13 cellular contexts compared by ENCODE assay signal in the genomic region with DNA sequence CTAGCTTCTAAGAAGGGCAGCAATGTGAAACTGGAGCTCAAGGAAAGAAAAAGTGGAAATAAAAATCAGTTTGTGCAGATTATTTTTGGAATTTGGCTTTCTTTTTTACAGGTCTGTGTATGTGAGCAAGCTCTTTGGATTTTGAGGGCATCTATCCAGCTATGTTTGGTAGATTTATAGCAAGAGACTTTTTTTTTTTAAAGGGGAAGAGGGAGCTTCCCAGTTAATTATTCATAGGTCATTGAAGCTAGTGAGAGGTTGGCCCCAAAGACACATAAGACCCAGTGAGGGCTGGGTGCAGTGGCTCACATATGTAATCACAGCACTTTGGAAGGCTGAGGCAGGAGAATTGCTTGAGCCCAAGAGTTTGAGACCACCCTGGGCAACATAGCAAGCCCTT. TPM values are rescaled to one million over a fixed set of nuclear protein-coding genes. Genes with fewer than 3 reads are reported as not detected.
A peak's percentile ranks its signal among the peaks of the same experiment; 100 is the strongest.
DNase-seq lines count a peak whose midpoint lies in the region; ATAC-seq and TF ChIP-seq lines count a peak whose summit lies in the region.
"Had no signal": no experiment of that assay in that cellular context is flagged by ENCODE, and none has a peak within 500 bp of the region (broad histone marks: within the 10 kb centered on the region; RNA-seq: fewer than 3 reads in every experiment).

No MANE protein-coding gene starts in this region.

- no peak for TF ChIP-seq POLR2A in uterus (IDR thresholded peaks at IDR 0.05)

- no peak overlapping the region for H3K27ac Mint-ChIP-seq in osteocyte (ENCODE audit: unreplicated experiment)

- H3K36me3 Mint-ChIP-seq in osteocyte (ENCODE audit: unreplicated experiment), result no peaks in the 10 kb centered on the region

- H3K4me3 ChIP-seq in MG63 (peak overlapping the region; percentile 7), fibroblast of villous mesenchyme (ENCODE audit: low read depth, low read length) (no peak overlapping the region), uterus (no peak overlapping the region)
- H3K4me3 ChIP-seq: PC-9 had no signal

- no peak overlapping the region for H3K4me3 Mint-ChIP-seq in osteocyte (ENCODE audit: unreplicated experiment)

- H3K9me3 Mint-ChIP-seq in osteocyte (ENCODE audit: unreplicated experiment), result no peaks in the 10 kb centered on the region

- TF ChIP-seq CTCF in fibroblast of villous mesenchyme (IDR thresholded peaks at IDR 0.05; ENCODE audit: insufficient read depth, low read depth, low read length) (no peak), uterus (IDR thresholded peaks at IDR 0.05) (no peak), osteocyte (IDR thresholded peaks at IDR 0.05) (no peak)

- peak overlapping the region; percentile 59 to 71 for H3K27ac ChIP-seq in uterus
- H3K27ac ChIP-seq: parathyroid adenoma, PC-9 had no signal

- H3K27me3 Mint-ChIP-seq in osteocyte (ENCODE audit: unreplicated experiment), result no peaks in the 10 kb centered on the region

- ATAC-seq in GM19463 (IDR thresholded peaks at IDR 0.05; ENCODE audit: unreplicated experiment) (peak; percentile 73), HG03565 (IDR thresholded peaks at IDR 0.05; ENCODE audit: unreplicated experiment) (no peak)

- H3K9me3 ChIP-seq in MG63 (no peaks in the 10 kb centered on the region), uterus (no peaks in the 10 kb centered on the region)

- intact Hi-C loops in uterus (cut with DNase I; ENCODE audit: low total_unique reads) (no loop called here), cardiac septum (cut with DNase I) (no loop called here)

- DNase-seq in MG63 (peak; percentile 30), fibroblast of villous mesenchyme (ENCODE audit: low read depth) (peak; percentile 68), uterus (peak in 1 of 2 donors; percentile 24), cardiac septum (ENCODE audit: low spot score) (no peak), NCI-H524 (lab: John Stamatoyannopoulos, UW) (no peak), osteocyte (ENCODE audit: extremely low spot score, unreplicated experiment) (no peak)
- DNase-seq: activated T-cell treated with anti-CD3 and anti-CD28 coated beads for 4 hours, NCI-H2029 treated with DMSO at 0.1 percent for 48 hours, PC-9 had no signal

- peaks cover 0 to 11% of the 10 kb centered on the region in 2 donors for H3K4me1 ChIP-seq in uterus
- H3K4me1 ChIP-seq: parathyroid adenoma had no signal

- H3K27me3 ChIP-seq in MG63, result no peaks in the 10 kb centered on the region
- no peaks in the 10 kb centered on the region for H3K27me3 ChIP-seq in uterus

- H3K36me3 ChIP-seq in MG63 (no peaks in the 10 kb centered on the region), uterus (no peaks in the 10 kb centered on the region)

- H3K4me1 Mint-ChIP-seq in osteocyte (ENCODE audit: unreplicated experiment), result peaks cover 31% of the 10 kb centered on the region

RNA-seq across cellular contexts. Expression of a gene that starts 24.0 kb away (rescaled TPM):
- total RNA-seq in MG63 (2014; rRNA removed; shearing (Covaris generic); ENCODE audit: low replicate concordance), result 27.4 and 28.2 TPM in 2 replicates
- total RNA-seq in fibroblast of villous mesenchyme, result 3.9 and 7.4 TPM in 2 replicates
- 10 to 100 TPM; 20.2 to 81.3 (median 29.1) TPM for total RNA-seq in uterus
- total RNA-seq in cardiac septum, result 5.5 TPM
- 113 and 120 TPM in 2 replicates for total RNA-seq in osteocyte
- total RNA-seq: PC-9 had no signal

RNA-seq across cellular contexts. Expression of a gene that starts 55.7 kb away (rescaled TPM):
- total RNA-seq in MG63 (2014; rRNA removed; shearing (Covaris generic); ENCODE audit: low replicate concordance), result not detected in 2 replicates
- total RNA-seq in fibroblast of villous mesenchyme (not detected in 2 replicates), uterus (not detected), cardiac septum (not detected), osteocyte (not detected in 2 replicates)
- total RNA-seq: PC-9, temporal lobe had no signal

Comparison
In these comparisons a context has a peak if more than half of its experiments do, and no peak if none do; other contexts are left out.
1. DNase-seq: peak in MG63 (single experiment) and fibroblast of villous mesenchyme (single experiment); none in cardiac septum (single experiment), NCI-H524 (0 of 2) and osteocyte (single experiment).